ENCODE assay signal across 1 cellular context in the genomic region with DNA sequence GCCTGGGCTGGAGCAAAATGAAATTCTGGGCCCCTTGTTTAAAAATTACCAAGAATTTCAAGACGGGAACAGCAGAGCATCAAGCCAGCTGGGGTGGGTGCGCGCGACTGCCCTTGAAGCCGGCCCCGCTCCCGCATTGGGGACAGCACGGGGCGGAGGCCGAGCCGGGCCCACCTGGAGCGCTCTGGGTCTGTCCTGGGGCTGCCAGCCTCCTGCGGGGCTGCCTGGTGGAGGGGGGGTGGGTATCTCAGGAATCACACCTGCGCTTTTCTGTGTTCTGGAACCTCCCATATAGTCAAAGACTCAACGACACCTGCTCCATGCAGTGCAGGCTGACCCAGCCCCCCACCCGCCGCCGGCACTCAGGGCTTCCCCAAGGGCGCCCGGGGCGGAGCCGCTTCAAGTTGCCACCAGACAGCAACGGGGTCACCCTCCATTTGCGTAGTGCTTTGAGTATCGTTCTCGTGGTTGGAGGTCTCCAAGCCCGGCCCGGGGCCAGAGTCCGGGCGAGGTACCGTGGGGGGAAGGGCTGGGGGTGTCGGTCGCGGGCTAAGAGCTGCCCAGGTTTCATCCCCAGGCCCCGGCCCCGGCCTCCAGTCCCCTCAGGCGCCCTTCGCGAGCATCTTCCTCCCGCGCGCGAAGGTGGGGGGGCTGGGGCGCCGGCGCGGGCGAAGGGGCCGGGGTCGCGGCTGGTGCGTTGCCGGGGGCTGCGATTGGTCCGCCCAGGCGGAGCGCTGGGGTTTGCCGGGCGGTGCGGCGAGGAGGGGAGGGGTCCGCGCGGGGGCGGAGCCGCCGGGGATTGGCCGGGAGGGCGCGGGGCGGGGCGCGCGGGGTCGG.
TF ChIP-seq lines count a peak whose summit lies in the region.

No MANE protein-coding gene starts in this region.

TF ChIP-seq in HEK293, 187 proteins besides CTCF, POLR2A, EP300 and RAD21 (continued from another document):
- TF ChIP-seq ZFP69B (tag by site-specific recombination; IDR thresholded peaks at IDR 0.05) (0 out of 2 replicates have a peak, but pooled peaks have one; percentile 12), ZNF335 (tag by site-specific recombination; conservative IDR thresholded peaks at IDR 0.05) (peak; percentile 54), ZBTB26 (tag by site-specific recombination; optimal IDR thresholded peaks at IDR 0.05) (peak; percentile 25), ZXDB (tag by site-specific recombination; IDR thresholded peaks at IDR 0.05) (0 out of 2 replicates have a peak, but pooled peaks have one; percentile 14), ZBTB8A (tag by site-specific recombination; IDR thresholded peaks at IDR 0.05) (no peak), ZBTB7A (tag by site-specific recombination; IDR thresholded peaks at IDR 0.05; ENCODE audit: low read depth) (no peak), KLF8 (tag by site-specific recombination; IDR thresholded peaks at IDR 0.05) (0 out of 2 replicates have a peak, but pooled peaks have one; percentile 18)
TF ChIP-seq in HEK293: peak in this region for 6.
